ENCODE assay signal across 37 cellular contexts in genomic region chr3:167919590-167919989, GRCh38.
"Had no signal": no experiment of that assay in that cellular context is flagged by ENCODE, and none has a peak within 500 bp of the region (broad histone marks: within the 10 kb centered on the region; RNA-seq: fewer than 3 reads in every experiment).

No MANE protein-coding gene starts in this region.

- H3K9me3 Mint-ChIP-seq: activated B cell treated with CpG ODN at 0.5 μM for 24 hours; activated CD4-positive, alpha-beta memory T cell treated with anti-CD3 and anti-CD28 coated beads for 36 hours; activated CD4-positive, alpha-beta T cell treated with anti-CD3 and anti-CD28 coated beads, Interleukin-2, amount 10 ng/mL, durations not matched to agents 24 days and 14 days; activated CD8-positive, alpha-beta T cell treated with anti-CD3 and anti-CD28 coated beads for 36 hours; activated naive CD4-positive, alpha-beta T cell treated with anti-CD3 and anti-CD28 coated beads for 36 hours; activated naive CD4-positive, alpha-beta T cell treated with anti-CD3 and anti-CD28 coated beads, Interleukin-2, amount 50 U/mL, for 72 hours; activated naive CD8-positive, alpha-beta T cell treated with anti-CD3 and anti-CD28 coated beads for 36 hours; activated T-cell treated with anti-CD3 and anti-CD28 coated beads, Interleukin-2, amount 50 U/mL, for 4 hours; activated T-cell treated with anti-CD3 and anti-CD28 coated beads, Interleukin-2, amount 50 U/mL, for 72 hours; activated T-helper 1 cell treated with anti-CD3 and anti-CD28 coated beads, Interleukin-12 subunit alpha, Interleukin-12 subunit beta, Interleukin-2, Interleukin-4 antibody, amounts not matched to agents 30 ng/mL and 10 ng/mL and 1 ng/mL, durations not matched to agents 14 hours and 24 hours and 36 hours; activated T-helper 17 cell treated with anti-CD3 and anti-CD28 coated beads, Interleukin-2, amount 50 U/mL, for 72 hours; T-helper 1 cell treated with Interleukin-12 subunit alpha and Interleukin-12 subunit beta and Interleukin-4 antibody, amounts not matched to agents 30 μg/mL and 1 μg/mL, for 36 hours; T-helper 2 cell treated with Interferon-gamma antibody and Interleukin-4, amounts not matched to agents 5 μg/mL and 100 μg/mL, for 36 hours had no signal

- H3K9me3 ChIP-seq: adrenal gland, body of pancreas, breast epithelium had no signal

- H3K4me3 Mint-ChIP-seq: activated B cell treated with CpG ODN at 0.5 μM for 24 hours; activated CD4-positive, alpha-beta memory T cell treated with anti-CD3 and anti-CD28 coated beads for 36 hours; activated CD4-positive, alpha-beta T cell treated with anti-CD3 and anti-CD28 coated beads, Interleukin-2, amount 10 ng/mL, durations not matched to agents 24 days and 14 days; activated CD8-positive, alpha-beta T cell treated with anti-CD3 and anti-CD28 coated beads for 36 hours; activated naive CD4-positive, alpha-beta T cell treated with anti-CD3 and anti-CD28 coated beads for 36 hours; activated naive CD8-positive, alpha-beta T cell treated with anti-CD3 and anti-CD28 coated beads for 36 hours; activated T-cell treated with anti-CD3 and anti-CD28 coated beads, Interleukin-2, amount 50 U/mL, for 4 hours; activated T-cell treated with anti-CD3 and anti-CD28 coated beads, Interleukin-2, amount 50 U/mL, for 72 hours; activated T-helper 1 cell treated with anti-CD3 and anti-CD28 coated beads, Interleukin-12 subunit alpha, Interleukin-12 subunit beta, Interleukin-2, Interleukin-4 antibody, amounts not matched to agents 30 ng/mL and 10 ng/mL and 1 ng/mL, durations not matched to agents 14 hours and 24 hours and 36 hours; activated T-helper 17 cell treated with anti-CD3 and anti-CD28 coated beads, Interleukin-2, amount 50 U/mL, for 72 hours; T-helper 1 cell treated with Interleukin-12 subunit alpha and Interleukin-12 subunit beta and Interleukin-4 antibody, amounts not matched to agents 30 μg/mL and 1 μg/mL, for 36 hours; T-helper 2 cell treated with Interferon-gamma antibody and Interleukin-4, amounts not matched to agents 5 μg/mL and 100 μg/mL, for 36 hours had no signal

- FAIRE-seq: astrocyte, TTC549 had no signal

- H3K27ac Mint-ChIP-seq: activated B cell treated with CpG ODN at 0.5 μM for 24 hours; activated CD4-positive, alpha-beta memory T cell treated with anti-CD3 and anti-CD28 coated beads for 36 hours; activated CD4-positive, alpha-beta T cell treated with anti-CD3 and anti-CD28 coated beads, Interleukin-2, amount 10 ng/mL, durations not matched to agents 24 days and 14 days; activated CD8-positive, alpha-beta T cell treated with anti-CD3 and anti-CD28 coated beads for 36 hours; activated naive CD4-positive, alpha-beta T cell treated with anti-CD3 and anti-CD28 coated beads for 36 hours; activated naive CD4-positive, alpha-beta T cell treated with anti-CD3 and anti-CD28 coated beads, Interleukin-2, amount 50 U/mL, for 72 hours; activated naive CD8-positive, alpha-beta T cell treated with anti-CD3 and anti-CD28 coated beads for 36 hours; activated T-cell treated with anti-CD3 and anti-CD28 coated beads, Interleukin-2, amount 50 U/mL, for 72 hours; activated T-helper 1 cell treated with anti-CD3 and anti-CD28 coated beads, Interleukin-12 subunit alpha, Interleukin-12 subunit beta, Interleukin-2, Interleukin-4 antibody, amounts not matched to agents 30 ng/mL and 10 ng/mL and 1 ng/mL, durations not matched to agents 14 hours and 24 hours and 36 hours; activated T-helper 17 cell treated with anti-CD3 and anti-CD28 coated beads, Interleukin-2, amount 50 U/mL, for 72 hours; T-helper 1 cell treated with Interleukin-12 subunit alpha and Interleukin-12 subunit beta and Interleukin-4 antibody, amounts not matched to agents 30 μg/mL and 1 μg/mL, for 36 hours; T-helper 2 cell treated with Interferon-gamma antibody and Interleukin-4, amounts not matched to agents 5 μg/mL and 100 μg/mL, for 36 hours had no signal

- DNase-seq: activated B cell treated with CpG ODN at 0.5 μM for 24 hours; activated CD4-positive, alpha-beta memory T cell treated with anti-CD3 and anti-CD28 coated beads for 36 hours; activated CD4-positive, alpha-beta T cell treated with anti-CD3 and anti-CD28 coated beads for 4 hours; activated CD4-positive, alpha-beta T cell treated with anti-CD3 and anti-CD28 coated beads, Interleukin-2, amount 10 ng/mL, durations not matched to agents 24 days and 14 days; activated CD4-positive, alpha-beta T cell treated with anti-CD3 and anti-CD28 coated beads, Interleukin-2, amount 50 U/mL, for 1 hour; activated CD4-positive, alpha-beta T cell treated with anti-CD3 and anti-CD28 coated beads, Interleukin-2, amount 50 U/mL, for 4 hours; activated CD4-positive, CD25-positive, alpha-beta regulatory T cell treated with anti-CD3 and anti-CD28 coated beads, Interleukin-2, amount 50 U/mL, for 72 hours; activated CD8-positive, alpha-beta memory T cell treated with anti-CD3 and anti-CD28 coated beads, Interleukin-2, amount 50 U/mL, for 4 hours; activated CD8-positive, alpha-beta T cell treated with anti-CD3 and anti-CD28 coated beads for 36 hours; activated effector memory CD4-positive, alpha-beta T cell treated with anti-CD3 and anti-CD28 coated beads, Interleukin-2, amount 50 U/mL, for 16 hours; activated gamma-delta T cell treated with Interleukin-2 at 50 U/mL for 16 hours; activated naive CD4-positive, alpha-beta T cell; activated naive CD4-positive, alpha-beta T cell treated with anti-CD3 and anti-CD28 coated beads for 36 hours; activated naive CD4-positive, alpha-beta T cell treated with anti-CD3 and anti-CD28 coated beads, Interleukin-2, amount 50 U/mL, for 16 hours; activated naive CD8-positive, alpha-beta T cell treated with anti-CD3 and anti-CD28 coated beads for 36 hours; activated T-cell treated with anti-CD3 and anti-CD28 coated beads for 4 hours; activated T-cell treated with anti-CD3 and anti-CD28 coated beads, Interleukin-2, amount 50 U/mL, for 1 hour; activated T-cell treated with anti-CD3 and anti-CD28 coated beads, Interleukin-2, amount 50 U/mL, for 4 hours; activated T-cell treated with anti-CD3 and anti-CD28 coated beads, Interleukin-2, amount 50 U/mL, for 72 hours; adrenal gland; amniotic stem cell; aorta; body of pancreas; brain microvascular endothelial cell; central memory CD4-positive, alpha-beta T cell; T-helper 1 cell; T-helper 2 cell; T-helper 9 cell had no signal

- ATAC-seq: activated CD8-positive, alpha-beta T cell treated with anti-CD3 and anti-CD28 coated beads for 36 hours; activated naive CD4-positive, alpha-beta T cell treated with anti-CD3 and anti-CD28 coated beads, Interleukin-2, amount 50 U/mL, for 72 hours; activated T-cell treated with anti-CD3 and anti-CD28 coated beads, Interleukin-2, amount 50 U/mL, for 4 hours; activated T-cell treated with anti-CD3 and anti-CD28 coated beads, Interleukin-2, amount 50 U/mL, for 72 hours; activated T-helper 17 cell treated with anti-CD3 and anti-CD28 coated beads, Interleukin-2, amount 50 U/mL, for 72 hours; body of pancreas had no signal

- H3K4me1 ChIP-seq: adrenal gland, body of pancreas, breast epithelium had no signal

- H3K27me3 ChIP-seq: adrenal gland, body of pancreas, brain microvascular endothelial cell, breast epithelium had no signal

- H3K36me3 ChIP-seq: adrenal gland, brain microvascular endothelial cell, breast epithelium had no signal

- H3K27ac ChIP-seq: adrenal gland, body of pancreas, brain microvascular endothelial cell, breast epithelium, VCaP had no signal

- H3K36me3 Mint-ChIP-seq: activated CD4-positive, alpha-beta memory T cell treated with anti-CD3 and anti-CD28 coated beads for 36 hours; activated naive CD4-positive, alpha-beta T cell treated with anti-CD3 and anti-CD28 coated beads, Interleukin-2, amount 50 U/mL, for 72 hours; activated naive CD8-positive, alpha-beta T cell treated with anti-CD3 and anti-CD28 coated beads for 36 hours had no signal

- H3K4me3 ChIP-seq: adrenal gland, body of pancreas, breast epithelium had no signal

- H3K27me3 Mint-ChIP-seq: activated B cell treated with CpG ODN at 0.5 μM for 24 hours; activated T-helper 17 cell treated with anti-CD3 and anti-CD28 coated beads, Interleukin-2, amount 50 U/mL, for 72 hours had no signal

- H3K4me1 Mint-ChIP-seq: activated B cell treated with CpG ODN at 0.5 μM for 24 hours; activated CD4-positive, alpha-beta T cell treated with anti-CD3 and anti-CD28 coated beads, Interleukin-2, amount 10 ng/mL, durations not matched to agents 24 days and 14 days; activated naive CD8-positive, alpha-beta T cell treated with anti-CD3 and anti-CD28 coated beads for 36 hours; activated T-helper 17 cell treated with anti-CD3 and anti-CD28 coated beads, Interleukin-2, amount 50 U/mL, for 72 hours had no signal
